In the genomic region with DNA sequence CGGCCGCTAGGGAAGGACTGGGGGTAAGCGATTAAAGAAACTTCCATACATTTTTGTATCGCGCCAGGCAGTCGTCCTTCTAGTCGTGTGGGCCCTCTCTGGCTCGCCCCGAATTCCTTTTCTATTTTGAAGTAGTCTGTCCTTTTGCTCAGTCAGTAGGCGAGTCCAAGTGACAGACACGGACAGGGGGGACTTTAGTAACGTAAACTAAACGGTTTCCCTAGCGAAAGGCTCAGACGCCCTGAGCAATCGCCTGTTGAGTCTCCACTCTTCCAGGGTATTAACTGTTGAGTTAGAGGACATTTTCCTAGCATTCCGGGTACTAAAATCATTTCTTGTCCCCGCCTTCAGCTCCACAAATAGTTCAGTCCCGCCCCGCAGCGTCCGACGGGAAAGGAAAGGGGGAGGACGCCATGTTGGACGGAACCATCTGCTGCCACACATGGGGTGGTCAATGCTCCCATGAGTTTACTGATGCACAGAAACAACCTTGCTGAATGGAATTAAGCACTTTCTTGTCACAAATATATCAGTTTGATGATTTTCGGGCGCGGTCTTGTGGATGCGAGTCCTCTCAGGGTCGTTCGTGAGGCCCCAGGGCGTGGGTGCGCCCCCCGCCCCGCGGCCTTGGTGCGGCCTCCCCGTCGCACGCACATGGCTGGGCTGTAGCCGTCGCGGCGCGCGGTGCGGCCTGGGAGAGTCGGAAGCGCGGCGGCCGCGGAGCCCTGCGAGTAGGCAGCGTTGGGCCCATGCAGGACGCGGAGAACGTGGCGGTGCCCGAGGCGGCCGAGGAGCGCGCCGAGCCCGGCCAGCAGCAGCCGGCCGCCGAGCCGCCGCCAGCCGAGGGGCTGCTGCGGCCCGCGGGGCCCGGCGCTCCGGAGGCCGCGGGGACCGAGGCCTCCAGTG, we compare ENCODE assay signal across 8 cellular contexts. TPM values are rescaled to one million over a fixed set of nuclear protein-coding genes. Genes with fewer than 3 reads are reported as not detected.
DNase-seq lines count a peak whose midpoint lies in the region; ATAC-seq and TF ChIP-seq lines count a peak whose summit lies in the region.

A gene (plus strand): TSS at position 655 of the 906 bp plus-strand sequence. CDS start 95 bp downstream, at position 750.

- peaks cover 32% of the 10 kb centered on the region for H3K36me3 Mint-ChIP-seq in activated T-helper 2 cell treated with anti-CD3 and anti-CD28 coated beads, Interferon-gamma antibody, Interleukin-2, Interleukin-4, amounts not matched to agents 10 μg/mL and 5 μg/mL and 100 μg/mL, durations not matched to agents 14 hours and 24 hours and 36 hours (ENCODE audit: low read depth)
- no peaks in the 10 kb centered on the region for H3K36me3 Mint-ChIP-seq in natural killer cell

- peak within 1 kb of the TSS; percentile 98 for H3K27ac Mint-ChIP-seq in activated T-helper 2 cell treated with anti-CD3 and anti-CD28 coated beads, Interferon-gamma antibody, Interleukin-2, Interleukin-4, amounts not matched to agents 10 μg/mL and 5 μg/mL and 100 μg/mL, durations not matched to agents 14 hours and 24 hours and 36 hours
- H3K27ac Mint-ChIP-seq in natural killer cell: peak within 1 kb of the TSS; percentile 99 to 100

- H3K79me2 ChIP-seq in Loucy (ENCODE audit: insufficient read depth, low read length): peaks cover 58% of the 10 kb centered on the region

- peaks cover 44% of the 10 kb centered on the region for H3K4me1 ChIP-seq in Loucy (ENCODE audit: insufficient read depth, low read length, poor library complexity, severe bottlenecking)
- H3K4me1 ChIP-seq in RWPE2 (ENCODE audit: insufficient read depth, poor library complexity, severe bottlenecking): peaks cover 14% of the 10 kb centered on the region

- H3K4me2 ChIP-seq in Loucy (ENCODE audit: low read depth, low read length, poor library complexity, severe bottlenecking): peak within 1 kb of the TSS; percentile 98

- H3K27me3 Mint-ChIP-seq in activated T-helper 2 cell treated with anti-CD3 and anti-CD28 coated beads, Interferon-gamma antibody, Interleukin-2, Interleukin-4, amounts not matched to agents 10 μg/mL and 5 μg/mL and 100 μg/mL, durations not matched to agents 14 hours and 24 hours and 36 hours (ENCODE audit: low read depth): no peaks in the 10 kb centered on the region
- H3K27me3 Mint-ChIP-seq in natural killer cell (ENCODE audit: low read depth in 2 of 2): no peaks in the 10 kb centered on the region

- peak within 1 kb of the TSS; percentile 99 for H2AFZ ChIP-seq in Loucy (ENCODE audit: low read length)

- H3F3A ChIP-seq in Loucy (ENCODE audit: low read depth): no peaks in the 10 kb centered on the region

- H3K27ac ChIP-seq in RWPE2 (ENCODE audit: poor library complexity, severe bottlenecking): peak within 1 kb of the TSS; percentile 87

- H3K36me3 ChIP-seq in H7 (replicated peaks; ENCODE audit: control insufficient read depth, insufficient read depth, low read length) (peaks cover 6% of the 10 kb centered on the region), Loucy (ENCODE audit: insufficient read depth, low read length) (peaks cover 8% of the 10 kb centered on the region; the same call in 1 of the 2 replicates), RWPE2 (ENCODE audit: low read depth) (peaks cover 35% of the 10 kb centered on the region)

- peak; percentile 97 for DNase-seq in ELR (ENCODE audit: low read depth)
- DNase-seq in H7: peak; percentile 96
- DNase-seq in RWPE2 (ENCODE audit: low spot score): peak; percentile 86
- peak; percentile 85 for DNase-seq in activated T-helper 2 cell treated with anti-CD3 and anti-CD28 coated beads, Interferon-gamma antibody, Interleukin-2, Interleukin-4, amounts not matched to agents 10 μg/mL and 5 μg/mL and 100 μg/mL, durations not matched to agents 14 hours and 24 hours and 36 hours (ENCODE audit: low spot score)
- DNase-seq in fibroblast of pulmonary artery (ENCODE audit: low read depth): peak; percentile 97
- DNase-seq in natural killer cell: peak; percentile 88
- DNase-seq in stimulated activated naive CD4-positive, alpha-beta T cell (lab: John Stamatoyannopoulos, UW): peak; percentile 85 to 100 (median 94)

- peaks cover 11% of the 10 kb centered on the region for H3K4me1 Mint-ChIP-seq in activated T-helper 2 cell treated with anti-CD3 and anti-CD28 coated beads, Interferon-gamma antibody, Interleukin-2, Interleukin-4, amounts not matched to agents 10 μg/mL and 5 μg/mL and 100 μg/mL, durations not matched to agents 14 hours and 24 hours and 36 hours (ENCODE audit: low read depth)
- peaks cover 32 to 33% of the 10 kb centered on the region in 2 donors for H3K4me1 Mint-ChIP-seq in natural killer cell

- H3K27me3 ChIP-seq in H7 (ENCODE audit: control insufficient read depth, insufficient read depth, low read length): no peaks in the 10 kb centered on the region
- no peaks in the 10 kb centered on the region for H3K27me3 ChIP-seq in Loucy (ENCODE audit: insufficient read depth, low read length, poor library complexity, severe bottlenecking)
- no peaks in the 10 kb centered on the region for H3K27me3 ChIP-seq in RWPE2 (ENCODE audit: insufficient read depth, poor library complexity, severe bottlenecking)

- no peaks in the 10 kb centered on the region for H3K9me3 ChIP-seq in Loucy (ENCODE audit: insufficient read depth, low read depth, low read length)
- no peaks in the 10 kb centered on the region for H3K9me3 ChIP-seq in RWPE2 (ENCODE audit: severe bottlenecking)

- TF ChIP-seq CTCF in Loucy (conservative IDR thresholded peaks at IDR 0.05; ENCODE audit: low read length) (no peak), RWPE2 (IDR thresholded peaks at IDR 0.05; ENCODE audit: poor library complexity, severe bottlenecking) (no peak), fibroblast of pulmonary artery (IDR thresholded peaks at IDR 0.05; ENCODE audit: low read length, missing control alignments) (no peak), natural killer cell (IDR thresholded peaks at IDR 0.05) (no peak)

- peaks cover 43% of the 10 kb centered on the region for H4K20me1 ChIP-seq in Loucy (ENCODE audit: insufficient read depth, low read length, poor library complexity, severe bottlenecking)

- H3K4me3 ChIP-seq in H7 (ENCODE audit: insufficient read depth, low read depth, low read length) (peak within 1 kb of the TSS; percentile 99), Loucy (ENCODE audit: low read length, poor library complexity, severe bottlenecking) (peak within 1 kb of the TSS; percentile 99), RWPE2 (ENCODE audit: severe bottlenecking) (peak within 1 kb of the TSS; percentile 96), fibroblast of pulmonary artery (replicated peaks; ENCODE audit: low read depth, low read length) (peak within 1 kb of the TSS; percentile 93)

- H3K4me3 Mint-ChIP-seq in activated T-helper 2 cell treated with anti-CD3 and anti-CD28 coated beads, Interferon-gamma antibody, Interleukin-2, Interleukin-4, amounts not matched to agents 10 μg/mL and 5 μg/mL and 100 μg/mL, durations not matched to agents 14 hours and 24 hours and 36 hours (ENCODE audit: low read depth): peak within 1 kb of the TSS; percentile 90
- H3K4me3 Mint-ChIP-seq in natural killer cell: peak within 1 kb of the TSS; percentile 96

- peak within 1 kb of the TSS; percentile 97 for H3K9ac ChIP-seq in Loucy (ENCODE audit: low read depth, low read length, poor library complexity, severe bottlenecking)

- intact Hi-C loops in activated T-helper 2 cell treated with anti-CD3 and anti-CD28 coated beads, Interferon-gamma antibody, Interleukin-2, Interleukin-4, amounts not matched to agents 10 μg/mL and 5 μg/mL and 100 μg/mL, durations not matched to agents 14 hours and 24 hours and 36 hours (cut with micrococcal nuclease): loop anchor here (1.0 kb wide), 2 partner anchors 40 to 49 kb away; a partner anchor contains a TSS
- intact Hi-C loops in natural killer cell (cut with micrococcal nuclease): loop anchor here (1.0 to 5.0 kb wide), 2 partner anchors 40 to 48 kb away; a partner anchor contains a TSS

- ATAC-seq in RWPE2 (ENCODE audit: low read depth): peak; percentile 84
- ATAC-seq in natural killer cell: peak; percentile 86 to 95 (median 87)

- H3K9me2 ChIP-seq in Loucy (replicated peaks; ENCODE audit: low read depth, low read length): no peaks in the 10 kb centered on the region

- H3K9me3 Mint-ChIP-seq in activated T-helper 2 cell treated with anti-CD3 and anti-CD28 coated beads, Interferon-gamma antibody, Interleukin-2, Interleukin-4, amounts not matched to agents 10 μg/mL and 5 μg/mL and 100 μg/mL, durations not matched to agents 14 hours and 24 hours and 36 hours: no peaks in the 10 kb centered on the region
- H3K9me3 Mint-ChIP-seq in natural killer cell: no peaks in the 10 kb centered on the region

RNA-seq across cellular contexts. Expression of the gene that starts here (rescaled TPM):
- 314 and 319 TPM in 2 replicates for total RNA-seq in H7 (2014; rRNA removed; shearing (Covaris generic))
- total RNA-seq in activated T-helper 2 cell treated with anti-CD3 and anti-CD28 coated beads, Interferon-gamma antibody, Interleukin-2, Interleukin-4, amounts not matched to agents 10 μg/mL and 5 μg/mL and 100 μg/mL, durations not matched to agents 14 hours and 24 hours and 36 hours: 242 and 245 TPM in 2 replicates
- 100 to 1,000 TPM; 194 to 219 (median 197) TPM for total RNA-seq in natural killer cell

Comparison
In these comparisons a context has a peak if more than half of its experiments do, and no peak if none do; other contexts are left out.
1. Peak in every context shown above with its lines: DNase-seq, ATAC-seq, H3K4me3 ChIP-seq and H3K27ac ChIP-seq.